ENCODE assay signal across 8 cellular contexts in genomic region chr7:26202019-26202985, GRCh38. TPM values are rescaled to one million over a fixed set of nuclear protein-coding genes. Genes with fewer than 3 reads are reported as not detected.
DNase-seq lines count a peak whose midpoint lies in the region; TF ChIP-seq lines count a peak whose summit lies in the region.

No MANE protein-coding gene starts in this region.

- peaks cover 37% of the 10 kb centered on the region for H3K4me1 ChIP-seq in PC-9 (replicated peaks; ENCODE audit: insufficient read depth)
- peaks cover 30% of the 10 kb centered on the region for H3K4me1 ChIP-seq in osteoblast (ENCODE audit: insufficient read depth, low read length)

- CTCF ChIA-PET in PC-9 (lab: Charles Lee), result interaction anchor here (0.7 to 0.9 kb wide), 3 partner anchors 82 to 1292 kb away, joined by 3 to 5 read pairs (median 5); no protein-coding TSS in a partner anchor
- CTCF ChIA-PET in activated naive CD4-positive, alpha-beta T cell treated with anti-CD3 and anti-CD28 coated beads for 36 hours (lab: Charles Lee), result interaction anchor here (0.8 to 1.3 kb wide), 5 partner anchors 8 to 162 kb away, joined by 3 to 5 read pairs (median 3); partner anchors contain the start of gene NFE2L3

- H4K20me1 ChIP-seq in PC-9 (ENCODE audit: insufficient read depth), result peaks cover 76% of the 10 kb centered on the region
- H4K20me1 ChIP-seq in osteoblast (ENCODE audit: insufficient read depth, low read length), result peaks cover 72% of the 10 kb centered on the region

- H3K27me3 Mint-ChIP-seq in HFFc6 (ENCODE audit: insufficient read depth) (peaks cover 20% of the 10 kb centered on the region), type B pancreatic cell (peaks cover 7% of the 10 kb centered on the region)
- no peaks in the 10 kb centered on the region for H3K27me3 Mint-ChIP-seq in activated naive CD4-positive, alpha-beta T cell treated with anti-CD3 and anti-CD28 coated beads for 36 hours (ENCODE audit: low read depth)

- H3K4me3 Mint-ChIP-seq in HFFc6 (peak overlapping the region; percentile 100), type B pancreatic cell (peak overlapping the region; percentile 93)
- peak overlapping the region; percentile 100 for H3K4me3 Mint-ChIP-seq in activated naive CD4-positive, alpha-beta T cell treated with anti-CD3 and anti-CD28 coated beads for 36 hours

- H3K9me3 Mint-ChIP-seq in HFFc6, result peaks cover 11% of the 10 kb centered on the region
- no peaks in the 10 kb centered on the region for H3K9me3 Mint-ChIP-seq in activated naive CD4-positive, alpha-beta T cell treated with anti-CD3 and anti-CD28 coated beads for 36 hours
- H3K9me3 Mint-ChIP-seq in type B pancreatic cell, result no peaks in the 10 kb centered on the region

- POLR2A ChIA-PET in PC-9 (lab: Charles Lee; ENCODE audit: unreplicated experiment), result interaction anchor here (0.9 kb wide), 1 partner anchor 119 kb away, joined by 5 read pairs; no protein-coding TSS in a partner anchor

- H3K4me2 ChIP-seq in PC-9 (peak overlapping the region; percentile 86), osteoblast (ENCODE audit: insufficient read depth, low read length) (peak overlapping the region; percentile 83)

- H3K36me3 Mint-ChIP-seq in HFFc6 (ENCODE audit: low read depth), result peaks cover 73% of the 10 kb centered on the region
- peaks cover 73% of the 10 kb centered on the region for H3K36me3 Mint-ChIP-seq in activated naive CD4-positive, alpha-beta T cell treated with anti-CD3 and anti-CD28 coated beads for 36 hours (ENCODE audit: low read depth)
- H3K36me3 Mint-ChIP-seq in type B pancreatic cell, result peaks cover 58% of the 10 kb centered on the region

- no peaks in the 10 kb centered on the region for H3K9me2 ChIP-seq in PC-9 (ENCODE audit: insufficient read depth)

- H3K9me3 ChIP-seq in PC-9 (ENCODE audit: insufficient read depth, low read depth) (no peaks in the 10 kb centered on the region), osteoblast (ENCODE audit: low read depth, low read length) (no peaks in the 10 kb centered on the region)

- DNase-seq in DMS53 treated with DMSO at 0.1 percent for 48 hours (lab: John Stamatoyannopoulos, UW; ENCODE audit: unreplicated experiment), result peak; percentile 67
- no peak for DNase-seq in HFFc6
- DNase-seq in PC-9, result peak in 1 of 2 experiments; percentile 45
- peak; percentile 59 for DNase-seq in activated naive CD4-positive, alpha-beta T cell treated with anti-CD3 and anti-CD28 coated beads for 36 hours
- DNase-seq in head of caudate nucleus, result peak in 38 of 42 donors; percentile 31 to 81 (median 58)
- peak; percentile 83 for DNase-seq in osteoblast (ENCODE audit: insufficient read length, low spot score, missing footprints)
- peak; percentile 75 for DNase-seq in type B pancreatic cell (ENCODE audit: extremely low spot score, unreplicated experiment)
- DNase-seq in foreskin melanocyte, result no peak

- H3K36me3 ChIP-seq in PC-9 (ENCODE audit: low read depth) (peaks cover 70% of the 10 kb centered on the region), osteoblast (ENCODE audit: insufficient read depth, low read length) (peaks cover 22% of the 10 kb centered on the region)

- peak overlapping the region; percentile 98 for H3K4me3 ChIP-seq in PC-9
- peak overlapping the region; percentile 98 for H3K4me3 ChIP-seq in osteoblast (ENCODE audit: insufficient read depth, low read length)

- TF ChIP-seq CTCF in HFFc6 (IDR thresholded peaks at IDR 0.05), result 0 out of 2 replicates have a peak, but pooled peaks have one; percentile 18
- TF ChIP-seq CTCF in PC-9 (conservative IDR thresholded peaks at IDR 0.05), result no peak
- TF ChIP-seq CTCF in osteoblast (IDR thresholded peaks at IDR 0.05; ENCODE audit: extremely low read depth, low read depth, low read length), result no peak
- TF ChIP-seq CTCF in type B pancreatic cell (conservative IDR thresholded peaks at IDR 0.05), result peak; percentile 17

- BruUV-seq in PC-9 (replicated peaks; lab: Mats Ljungman, UMichigan), result no TSS peak

- peak overlapping the region; percentile 88 for H3K27ac Mint-ChIP-seq in HFFc6
- H3K27ac Mint-ChIP-seq in activated naive CD4-positive, alpha-beta T cell treated with anti-CD3 and anti-CD28 coated beads for 36 hours, result peak overlapping the region; percentile 95
- peak overlapping the region; percentile 85 for H3K27ac Mint-ChIP-seq in type B pancreatic cell

- no peaks in the 10 kb centered on the region for H3K27me3 ChIP-seq in PC-9 (ENCODE audit: insufficient read depth, low read depth)
- H3K27me3 ChIP-seq in osteoblast (ENCODE audit: insufficient read depth, low read length), result no peaks in the 10 kb centered on the region

- H3K4me1 Mint-ChIP-seq in HFFc6 (ENCODE audit: low read depth) (peaks cover 48% of the 10 kb centered on the region), type B pancreatic cell (ENCODE audit: unreplicated experiment) (peaks cover 27% of the 10 kb centered on the region)
- H3K4me1 Mint-ChIP-seq in activated naive CD4-positive, alpha-beta T cell treated with anti-CD3 and anti-CD28 coated beads for 36 hours (ENCODE audit: low read depth), result peaks cover 39% of the 10 kb centered on the region

- H2AFZ ChIP-seq in PC-9, result peak overlapping the region; percentile 76
- no peak overlapping the region for H2AFZ ChIP-seq in osteoblast (ENCODE audit: low read length)

- H3K27ac ChIP-seq in PC-9, result peak overlapping the region; percentile 92
- H3K27ac ChIP-seq in osteoblast (ENCODE audit: low read depth, low read length), result peak overlapping the region; percentile 78

- peaks cover 51% of the 10 kb centered on the region for H3F3A ChIP-seq in PC-9 (ENCODE audit: insufficient read depth, low read depth)

- peaks cover 91% of the 10 kb centered on the region for H3K79me2 ChIP-seq in PC-9 (ENCODE audit: low read depth)
- H3K79me2 ChIP-seq in osteoblast (ENCODE audit: insufficient read depth, low read length), result peaks cover 89% of the 10 kb centered on the region

- intact Hi-C loops in PC-9 (cut with micrococcal nuclease; ENCODE audit: unreplicated experiment) (no loop called here), head of caudate nucleus (cut with DNase I) (loop anchor here (5.0 kb wide), 1 partner anchor 90 kb away; the partner anchor contains the start of gene SNX10)
- intact Hi-C loops in activated naive CD4-positive, alpha-beta T cell treated with anti-CD3 and anti-CD28 coated beads for 36 hours (cut with micrococcal nuclease), result loop anchor here (5.0 kb wide), 1 partner anchor 310 kb away; no protein-coding TSS in a partner anchor

RNA-seq across cellular contexts. Expression of gene CBX3, which starts 0.8 kb away (rescaled TPM):
- total RNA-seq in HFFc6 (2021; fragmentation: NEBNext Ultra II Directional; extraction: Animal tissue kit (Norgen Biotek cat#: 25700)), result 100 to 1,000 TPM; 115 to 150 (median 140) TPM
- total RNA-seq in PC-9 (2021) (282 and 308 TPM in 2 replicates), osteoblast (136 and 142 TPM in 2 replicates), type B pancreatic cell (ENCODE audit: low replicate concordance) (108 and 188 TPM in 2 replicates)
- total RNA-seq in activated naive CD4-positive, alpha-beta T cell treated with anti-CD3 and anti-CD28 coated beads for 36 hours, result 100 to 1,000 TPM; 260 to 273 TPM

RNA-seq across cellular contexts. Expression of gene HNRNPA2B1, which starts 1.8 kb away (rescaled TPM):
- total RNA-seq in HFFc6 (2021; fragmentation: NEBNext Ultra II Directional; extraction: Animal tissue kit (Norgen Biotek cat#: 25700)), result 100 to 1,000 TPM; 403 to 643 (median 565) TPM
- total RNA-seq in PC-9 (2021) (526 and 792 TPM in 2 replicates), osteoblast (82.9 and 83.1 TPM in 2 replicates), type B pancreatic cell (ENCODE audit: low replicate concordance) (441 and 733 TPM in 2 replicates)
- 100 to 1,000 TPM; 925 to 950 TPM for total RNA-seq in activated naive CD4-positive, alpha-beta T cell treated with anti-CD3 and anti-CD28 coated beads for 36 hours

RNA-seq across cellular contexts. Expression of gene NFE2L3, which starts 50.3 kb away (rescaled TPM):
- 1 to 10 TPM; 2.3 to 6.5 (median 2.7) TPM for total RNA-seq in HFFc6 (2021; fragmentation: NEBNext Ultra II Directional; extraction: Animal tissue kit (Norgen Biotek cat#: 25700))
- 44.2 and 49.1 TPM in 2 replicates for total RNA-seq in PC-9 (2021)
- 10 to 100 TPM; 12.5 to 12.9 TPM for total RNA-seq in activated naive CD4-positive, alpha-beta T cell treated with anti-CD3 and anti-CD28 coated beads for 36 hours
- 0.59 and 1.4 TPM in 2 replicates for total RNA-seq in osteoblast
- total RNA-seq in type B pancreatic cell (ENCODE audit: low replicate concordance), result 6.5 and 10.5 TPM in 2 replicates

Comparison
In these comparisons a context has a peak if more than half of its experiments do, and no peak if none do; other contexts are left out.
1. DNase-seq: peak in DMS53 treated with DMSO at 0.1 percent for 48 hours (single experiment), activated naive CD4-positive, alpha-beta T cell treated with anti-CD3 and anti-CD28 coated beads for 36 hours (single experiment), head of caudate nucleus (38 of 42), osteoblast (single experiment) and type B pancreatic cell (single experiment); none in HFFc6 (single experiment) and foreskin melanocyte (single experiment).
2. CTCF ChIP-seq: peak in HFFc6 (single experiment) and type B pancreatic cell (single experiment); none in PC-9 (single experiment) and osteoblast (single experiment).
3. Peak in every context shown above with its lines, with median percentiles within 50 percentile points of each other: H3K27ac Mint-ChIP-seq and H3K4me3 Mint-ChIP-seq.